Comparison of ENCODE assay signal across 18 cellular contexts in the genomic region with DNA sequence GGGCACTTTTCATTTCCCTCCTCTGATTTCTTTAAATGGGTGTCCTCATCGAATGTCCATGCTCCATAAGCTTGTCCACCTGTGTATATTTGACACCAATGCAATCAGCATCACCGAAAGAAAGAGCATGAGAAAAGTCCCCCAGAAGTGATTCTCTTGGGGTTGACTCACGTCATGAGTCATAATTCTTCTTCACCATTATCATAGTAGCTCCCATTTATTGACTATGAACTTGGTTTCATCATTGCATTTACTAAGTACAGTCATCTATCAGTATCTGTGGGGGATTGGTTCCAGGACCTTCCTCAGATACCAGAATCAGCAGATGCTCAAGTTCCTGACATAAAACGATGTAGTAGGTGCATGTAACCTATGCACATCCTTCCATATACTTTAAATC.
A peak's percentile ranks its signal among the peaks of the same experiment; 100 is the strongest.
DNase-seq lines count a peak whose midpoint lies in the region; ATAC-seq and TF ChIP-seq lines count a peak whose summit lies in the region.
"Had no signal": no experiment of that assay in that cellular context is flagged by ENCODE, and none has a peak within 500 bp of the region (broad histone marks: within the 10 kb centered on the region; RNA-seq: fewer than 3 reads in every experiment).

No MANE protein-coding gene starts in this region.

- peak; percentile 23 for DNase-seq in AG10803 (ENCODE audit: low read depth)
- peak; percentile 25 for DNase-seq in GM13977 (ENCODE audit: low spot score)
- peak; percentile 19 for DNase-seq in RKO (ENCODE audit: low spot score)
- peak; percentile 18 for DNase-seq in fibroblast of pulmonary artery (ENCODE audit: low read depth)
- no peak for DNase-seq in NCI-H1436 treated with DMSO at 0.1 percent for 48 hours (lab: John Stamatoyannopoulos, UW)
- no peak for DNase-seq in GDM1 (lab: John Stamatoyannopoulos, UW)
- DNase-seq in OCI-M1 (lab: John Stamatoyannopoulos, UW) = no peak
- DNase-seq: caudate nucleus; DMS79 treated with DMSO at 0.1 percent for 48 hours; hippocampal formation; left lung; MM.1S; naive B cell; stimulated activated CD4-positive, alpha-beta T cell treated with anti-CD3 and anti-CD28 coated beads, Interleukin-4, amount 100 ng/mL, for 1 hour; stimulated activated naive B cell treated with anti-CD40 and anti-IgM and Interleukin-4, amounts not matched to agents 10 μg/mL and 1 μg/mL and 100 μg/mL, for 72 hours had no signal

- no peak for ATAC-seq in GM18909 (IDR thresholded peaks at IDR 0.05; ENCODE audit: poor library complexity, unreplicated experiment)
- ATAC-seq: left lung; stimulated activated naive B cell treated with anti-CD40 and anti-IgM and Interleukin-4, amounts not matched to agents 10 μg/mL and 1 μg/mL and 100 μg/mL, for 72 hours had no signal

- no peak for TF ChIP-seq CTCF in AG10803 (conservative IDR thresholded peaks at IDR 0.05; ENCODE audit: low read length)
- TF ChIP-seq CTCF in GM13977 (IDR thresholded peaks at IDR 0.05; ENCODE audit: extremely low read depth, insufficient read depth, missing control alignments) = no peak
- TF ChIP-seq CTCF in fibroblast of pulmonary artery (IDR thresholded peaks at IDR 0.05; ENCODE audit: low read length, missing control alignments) = no peak

- H3K4me3 ChIP-seq in AG10803 (ENCODE audit: low read length) (no peak overlapping the region), fibroblast of pulmonary artery (replicated peaks; ENCODE audit: low read depth, low read length) (no peak overlapping the region)
- H3K4me3 ChIP-seq: BLaER1 treated with 17β-estradiol and CSF1 and Interleukin-3, amounts not matched to agents 10 nM and 100 nM; HAP-1; left lung had no signal

- in situ Hi-C loops in GM13977 (cut with MboI; ENCODE audit: low pct_unique_long_range_greater_than_20kb, low sequenced_read_pairs, unreplicated experiment) = no loop called here

Comparison
In these comparisons a context has a peak if more than half of its experiments do, and no peak if none do; other contexts are left out.
1. DNase-seq: peak in AG10803 (single experiment), GM13977 (single experiment), RKO (single experiment) and fibroblast of pulmonary artery (single experiment); none in NCI-H1436 treated with DMSO at 0.1 percent for 48 hours (single experiment), GDM1 (single experiment) and OCI-M1 (single experiment).